ENCODE assay signal across 18 cellular contexts in genomic region chr5:41507501-41507900, GRCh38. TPM values are rescaled to one million over a fixed set of nuclear protein-coding genes. Genes with fewer than 3 reads are reported as not detected.
DNase-seq lines count a peak whose midpoint lies in the region; ATAC-seq and TF ChIP-seq lines count a peak whose summit lies in the region.
"Had no signal": no experiment of that assay in that cellular context is flagged by ENCODE, and none has a peak within 500 bp of the region (broad histone marks: within the 10 kb centered on the region; RNA-seq: fewer than 3 reads in every experiment).

No MANE protein-coding gene starts in this region.

- peak overlapping the region; percentile 36 for H3K4me2 ChIP-seq in PC-9
- H3K4me2 ChIP-seq: BLaER1 treated with 17β-estradiol and CSF1 and Interleukin-3, amounts not matched to agents 10 nM and 100 nM had no signal

- no TSS peak for BruUV-seq in PC-9 (replicated peaks; lab: Mats Ljungman, UMichigan)

- CTCF ChIA-PET in PC-9 (lab: Charles Lee), result no interaction called here

- H3K9me2 ChIP-seq in PC-9 (ENCODE audit: insufficient read depth), result no peaks in the 10 kb centered on the region

- H3K4me1 ChIP-seq in heart right ventricle (peaks cover 3 to 34% (median 15%) of the 10 kb centered on the region in 9 donors), PC-9 (replicated peaks; ENCODE audit: insufficient read depth) (peaks cover 22% of the 10 kb centered on the region)
- H3K4me1 ChIP-seq: BLaER1 treated with 17β-estradiol and CSF1 and Interleukin-3, amounts not matched to agents 10 nM and 100 nM; SJCRH30 had no signal

- H3K27ac ChIP-seq in heart right ventricle, result peak overlapping the region in 1 of 10 donors; percentile 25
- peak overlapping the region; percentile 83 for H3K27ac ChIP-seq in PC-9
- H3K27ac ChIP-seq: BLaER1 treated with 17β-estradiol and CSF1 and Interleukin-3, amounts not matched to agents 10 nM and 100 nM; RWPE1; SJCRH30 had no signal

- H3K9me3 ChIP-seq in heart right ventricle (no peaks in the 10 kb centered on the region), PC-9 (ENCODE audit: insufficient read depth, low read depth) (no peaks in the 10 kb centered on the region)
- H3K9me3 ChIP-seq: SJCRH30 had no signal

- H2AFZ ChIP-seq in PC-9, result no peak overlapping the region

- intact Hi-C loops in heart right ventricle (cut with DNase I), result loop anchor here in 3 of 10 donors (10.0 kb wide), 2 partner anchors 53 to 313 kb away; no protein-coding TSS in a partner anchor
- intact Hi-C loops in left cardiac atrium (cut with DNase I), result no loop called here
- intact Hi-C loops in PC-9 (cut with micrococcal nuclease; ENCODE audit: unreplicated experiment), result no loop called here

- H3K36me3 ChIP-seq in heart right ventricle (no peaks in the 10 kb centered on the region), PC-9 (ENCODE audit: low read depth) (no peaks in the 10 kb centered on the region)
- H3K36me3 ChIP-seq: BLaER1 treated with 17β-estradiol and CSF1 and Interleukin-3, amounts not matched to agents 10 nM and 100 nM; SJCRH30 had no signal

- H3F3A ChIP-seq in PC-9 (ENCODE audit: insufficient read depth, low read depth), result peaks cover 16% of the 10 kb centered on the region; the same call in 1 of the 2 replicates

- peaks cover 0 to 16% (median 0%) of the 10 kb centered on the region in 7 donors for H3K27me3 ChIP-seq in heart right ventricle
- H3K27me3 ChIP-seq in PC-9 (ENCODE audit: insufficient read depth, low read depth), result no peaks in the 10 kb centered on the region
- H3K27me3 ChIP-seq: BLaER1 treated with 17β-estradiol and CSF1 and Interleukin-3, amounts not matched to agents 10 nM and 100 nM; SJCRH30 had no signal

- 58 to 67% methylated on average over 3 of the region's 3 CpGs for WGBS in heart right ventricle, 2 donors

- ATAC-seq in heart right ventricle (no peak), left cardiac atrium (no peak)
- ATAC-seq: CD8-positive, alpha-beta T cell had no signal

- H3K4me3 ChIP-seq in heart right ventricle (peak overlapping the region in 6 of 10 donors; percentile 1 to 75 (median 71)), PC-9 (no peak overlapping the region; the same call in 1 of the 2 replicates)
- H3K4me3 ChIP-seq: BLaER1 treated with 17β-estradiol and CSF1 and Interleukin-3, amounts not matched to agents 10 nM and 100 nM; SJCRH30 had no signal

- H4K20me1 ChIP-seq in PC-9 (ENCODE audit: insufficient read depth), result no peaks in the 10 kb centered on the region
- H4K20me1 ChIP-seq: BLaER1 treated with 17β-estradiol and CSF1 and Interleukin-3, amounts not matched to agents 10 nM and 100 nM had no signal

- no peak for TF ChIP-seq CTCF in heart right ventricle (IDR thresholded peaks at IDR 0.05)
- no peak for TF ChIP-seq CTCF in PC-9 (conservative IDR thresholded peaks at IDR 0.05)

- POLR2A ChIA-PET in PC-9 (lab: Charles Lee; ENCODE audit: unreplicated experiment), result no interaction called here

- H3K79me2 ChIP-seq in PC-9 (ENCODE audit: low read depth), result no peaks in the 10 kb centered on the region

- DNase-seq in heart right ventricle, result no peak
- DNase-seq in left cardiac atrium, result no peak
- DNase-seq in NCI-H1436 (lab: John Stamatoyannopoulos, UW), result peak; percentile 72
- DNase-seq in PC-9, result no peak
- DNase-seq in islet precursor cell, result peak; percentile 71
- DNase-seq in NCI-H187 treated with DMSO at 0.1 percent for 48 hours (lab: John Stamatoyannopoulos, UW), result no peak
- DNase-seq in stimulated activated CD8-positive, alpha-beta memory T cell treated with anti-CD3 and anti-CD28 coated beads, Interleukin-4, amount 100 ng/mL, for 48 hours, result no peak
- DNase-seq: CD8-positive, alpha-beta T cell; DMS53; Karpas-422; NCI-H2029 treated with DMSO at 0.1 percent for 48 hours; NCI-H2171; NCI-H774; SJCRH30 had no signal

RNA-seq across cellular contexts. Expression of gene PLCXD3, which starts 2.9 kb away (rescaled TPM):
- total RNA-seq in heart right ventricle, result 100 to 1,000 TPM in 2 of 10 donors, 10 to 100 TPM in 8; 36.2 to 104 (median 55.5) TPM
- polyA plus RNA-seq in heart right ventricle, result 10 to 100 TPM; 25.4 to 27.7 TPM
- total RNA-seq in left cardiac atrium, result 10 to 100 TPM; 25.2 to 39.6 TPM
- 0.11 and 0.18 TPM in 2 replicates for total RNA-seq in PC-9 (2021)
- total RNA-seq: CD8-positive, alpha-beta T cell; MCF 10A; SJCRH30 had no signal
- polyA plus RNA-seq: IgD-negative memory B cell had no signal

Comparison
In these comparisons a context has a peak if more than half of its experiments do, and no peak if none do; other contexts are left out.
1. DNase-seq: peak in NCI-H1436 (single experiment) and islet precursor cell (single experiment); none in heart right ventricle (0 of 2), left cardiac atrium (single experiment), PC-9 (0 of 2), NCI-H187 treated with DMSO at 0.1 percent for 48 hours (single experiment) and stimulated activated CD8-positive, alpha-beta memory T cell treated with anti-CD3 and anti-CD28 coated beads, Interleukin-4, amount 100 ng/mL, for 48 hours (single experiment).
2. RNA of gene PLCXD3, which starts 2.9 kb away (total RNA-seq): 36.2 to 104 TPM in heart right ventricle and 25.2 to 39.6 TPM in left cardiac atrium; 0.11 to 0.18 TPM in PC-9; every median in the first group is over 10 times any median in the second.